Comparison of ENCODE assay signal across 11 cellular contexts in the genomic region with DNA sequence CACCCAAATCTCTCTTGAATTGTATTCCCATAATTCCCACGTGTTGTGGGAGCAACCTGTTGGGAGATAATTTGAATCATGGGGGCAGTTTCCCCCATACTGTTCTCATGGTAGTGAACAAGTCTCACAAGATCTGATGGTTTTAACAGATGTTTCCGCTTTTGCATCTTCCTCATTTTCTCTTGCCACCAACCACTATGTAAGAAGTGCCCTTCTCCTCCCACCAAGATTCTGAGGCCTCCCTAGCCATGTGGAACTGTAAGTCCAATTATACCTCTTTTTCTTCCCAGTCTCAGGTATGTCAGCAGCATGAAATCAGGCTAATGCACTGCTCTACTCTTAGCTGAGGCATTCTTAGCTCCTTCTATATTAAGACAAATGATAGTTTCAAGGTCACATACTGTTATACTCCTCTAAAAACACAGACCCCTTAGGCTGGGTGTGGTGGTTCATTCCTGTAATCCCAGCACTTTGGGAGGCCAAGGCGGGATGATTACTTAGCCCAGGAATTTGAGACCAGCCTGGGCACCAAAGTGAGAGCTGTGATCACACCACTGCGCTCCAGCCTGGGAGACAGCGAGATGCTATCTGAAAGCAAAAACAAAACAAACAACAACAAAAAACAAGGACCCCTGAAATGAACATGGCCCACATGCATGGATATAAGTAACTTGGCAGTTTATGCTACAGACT. TPM values are rescaled to one million over a fixed set of nuclear protein-coding genes. Genes with fewer than 3 reads are reported as not detected.
DNase-seq lines count a peak whose midpoint lies in the region; ATAC-seq, FAIRE-seq and TF ChIP-seq lines count a peak whose summit lies in the region.
"Had no signal": no experiment of that assay in that cellular context is flagged by ENCODE, and none has a peak within 500 bp of the region (broad histone marks: within the 10 kb centered on the region; RNA-seq: fewer than 3 reads in every experiment).

No MANE protein-coding gene starts in this region.

- no peaks in the 10 kb centered on the region for H3K36me3 ChIP-seq in hepatocyte (replicated peaks; ENCODE audit: insufficient read depth, low read depth)

- no peak for TF ChIP-seq POLR2A in A549 (IDR thresholded peaks at IDR 0.05; ENCODE audit: low read length)

- TF ChIP-seq CTCF in A549 (IDR thresholded peaks at IDR 0.05) (no peak), hepatocyte (IDR thresholded peaks at IDR 0.05; ENCODE audit: poor library complexity) (no peak)

- no peak overlapping the region for H2AFZ ChIP-seq in hepatocyte

- H3K27ac ChIP-seq in A549, result no peak overlapping the region
- no peak overlapping the region for H3K27ac ChIP-seq in hepatocyte
- H3K27ac ChIP-seq: epithelial cell of prostate had no signal

- no peak for DNase-seq in A549 (ENCODE audit: low read depth in 1 of 2, low spot score in 1 of 2)
- DNase-seq in SKM-1 treated with dmso at 0.1 percent for 144 hours (lab: John Stamatoyannopoulos, UW; ENCODE audit: unreplicated experiment), result peak; percentile 42
- DNase-seq in hepatocyte (ENCODE audit: low spot score), result no peak
- no peak for DNase-seq in RPMI8226
- DNase-seq: NCI-H69 had no signal

- H3K9me3 ChIP-seq in A549 (no peaks in the 10 kb centered on the region), hepatocyte (ENCODE audit: low read depth) (no peaks in the 10 kb centered on the region)

- TF ChIP-seq EP300 in A549 (IDR thresholded peaks at IDR 0.05), result no peak

- H4K20me1 ChIP-seq in hepatocyte (ENCODE audit: insufficient read depth, poor library complexity, severe bottlenecking), result peaks cover 68% of the 10 kb centered on the region

- TF ChIP-seq RAD21 in A549 (conservative IDR thresholded peaks at IDR 0.05 in 1 of 2, IDR thresholded peaks at IDR 0.05 in 1 of 2), result no peak

- POLR2A ChIA-PET in A549 (lab: Yijun Ruan, JAX), result no interaction called here

- no peaks in the 10 kb centered on the region for H3K9me2 ChIP-seq in hepatocyte (replicated peaks; ENCODE audit: insufficient read depth)

- H3K4me2 ChIP-seq in A549, result peak overlapping the region; percentile 86
- H3K4me2 ChIP-seq in hepatocyte, result peak overlapping the region; percentile 84

- CTCF ChIA-PET in A549 (lab: Yijun Ruan, JAX), result interaction anchor here (1.1 to 1.9 kb wide), 2 partner anchors 85 to 138 kb away, joined by 3 to 5 read pairs; no protein-coding TSS in a partner anchor

- H3K4me3 ChIP-seq in A549, result no peak overlapping the region
- peak overlapping the region; percentile 53; the same call in 1 of the 2 replicates for H3K4me3 ChIP-seq in GM08714 (ENCODE audit: low read length)
- no peak overlapping the region for H3K4me3 ChIP-seq in hepatocyte
- H3K4me3 ChIP-seq: lung had no signal

- no peak for FAIRE-seq in A549 (lab: Jason Lieb, UNC)

- ATAC-seq in A549, result no peak
- no peak for ATAC-seq in GM18498 (IDR thresholded peaks at IDR 0.05; ENCODE audit: unreplicated experiment)
- no peak for ATAC-seq in HG02852 (IDR thresholded peaks at IDR 0.05; ENCODE audit: unreplicated experiment)
- ATAC-seq in HG02938 (IDR thresholded peaks at IDR 0.05; ENCODE audit: unreplicated experiment), result no peak

- WGBS in A549 (ENCODE audit: missing lambda C conversion rate), result 95% methylated on average over 5 of the region's 5 CpGs
- 84% methylated on average over 5 of the region's 5 CpGs for WGBS in hepatocyte (ENCODE audit: low lambda C conversion rate, missing lambda C conversion rate)

- H3K27me3 ChIP-seq in hepatocyte, result no peaks in the 10 kb centered on the region

- H3K4me1 ChIP-seq in A549 (peaks cover 30% of the 10 kb centered on the region), hepatocyte (ENCODE audit: insufficient read depth) (peaks cover 22% of the 10 kb centered on the region)

- peaks cover 78% of the 10 kb centered on the region for H3K79me2 ChIP-seq in hepatocyte

TF ChIP-seq in A549, 52 proteins besides CTCF, POLR2A, EP300 and RAD21:
- TF ChIP-seq MAFK (IDR thresholded peaks at IDR 0.05; ENCODE audit: partially characterized antibody) (no peak), ZNF302 (CRISPR knock-in tag; IDR thresholded peaks at IDR 0.05) (no peak), CHD4 (IDR thresholded peaks at IDR 0.05; ENCODE audit: borderline replicate concordance) (no peak), MAZ (IDR thresholded peaks at IDR 0.05; ENCODE audit: borderline replicate concordance, low read depth, low read length) (no peak), GATA3 (IDR thresholded peaks at IDR 0.05; ENCODE audit: borderline replicate concordance) (no peak), FOSB (CRISPR knock-in tag; IDR thresholded peaks at IDR 0.05) (no peak), ZSCAN20 (CRISPR knock-in tag; IDR thresholded peaks at IDR 0.05) (no peak), HOXB13 (CRISPR knock-in tag; IDR thresholded peaks at IDR 0.05; ENCODE audit: low read depth) (no peak), SREBF2 (IDR thresholded peaks at IDR 0.05) (no peak), PBX3 (IDR thresholded peaks at IDR 0.05) (no peak), TP53 (CRISPR knock-in tag; IDR thresholded peaks at IDR 0.05) (no peak), CHD2 (IDR thresholded peaks at IDR 0.05; ENCODE audit: low read length, partially characterized antibody) (no peak), RARB (CRISPR knock-in tag; IDR thresholded peaks at IDR 0.05) (no peak), SMC3 (IDR thresholded peaks at IDR 0.05) (no peak)
- TF ChIP-seq, protein P1, sequence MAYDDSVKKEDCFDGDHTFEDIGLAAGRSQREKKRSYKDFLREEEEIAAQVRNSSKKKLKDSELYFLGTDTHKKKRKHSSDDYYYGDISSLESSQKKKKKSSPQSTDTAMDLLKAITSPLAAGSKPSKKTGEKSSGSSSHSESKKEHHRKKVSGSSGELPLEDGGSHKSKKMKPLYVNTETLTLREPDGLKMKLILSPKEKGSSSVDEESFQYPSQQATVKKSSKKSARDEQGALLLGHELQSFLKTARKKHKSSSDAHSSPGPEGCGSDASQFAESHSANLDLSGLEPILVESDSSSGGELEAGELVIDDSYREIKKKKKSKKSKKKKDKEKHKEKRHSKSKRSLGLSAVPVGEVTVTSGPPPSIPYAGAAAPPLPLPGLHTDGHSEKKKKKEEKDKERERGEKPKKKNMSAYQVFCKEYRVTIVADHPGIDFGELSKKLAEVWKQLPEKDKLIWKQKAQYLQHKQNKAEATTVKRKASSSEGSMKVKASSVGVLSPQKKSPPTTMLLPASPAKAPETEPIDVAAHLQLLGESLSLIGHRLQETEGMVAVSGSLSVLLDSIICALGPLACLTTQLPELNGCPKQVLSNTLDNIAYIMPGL (CRISPR knock-in tag; IDR thresholded peaks at IDR 0.05; ENCODE audit: borderline replicate concordance), result no peak
- TF ChIP-seq, protein P2, sequence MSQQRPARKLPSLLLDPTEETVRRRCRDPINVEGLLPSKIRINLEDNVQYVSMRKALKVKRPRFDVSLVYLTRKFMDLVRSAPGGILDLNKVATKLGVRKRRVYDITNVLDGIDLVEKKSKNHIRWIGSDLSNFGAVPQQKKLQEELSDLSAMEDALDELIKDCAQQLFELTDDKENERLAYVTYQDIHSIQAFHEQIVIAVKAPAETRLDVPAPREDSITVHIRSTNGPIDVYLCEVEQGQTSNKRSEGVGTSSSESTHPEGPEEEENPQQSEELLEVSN (IDR thresholded peaks at IDR 0.05; ENCODE audit: borderline replicate concordance, low read depth), result no peak

RNA-seq across cellular contexts. Expression of gene SCAF11, which starts 3.6 kb away (rescaled TPM):
- polyA plus RNA-seq in A549 (2011; rRNA removed), result 64.2 and 110 TPM in 2 replicates
- 19.9 and 20.0 TPM in 2 replicates for polyA plus RNA-seq in A549 (2012; cell fraction: cytosol; rRNA removed)
- polyA plus RNA-seq in A549 (2012; cell fraction: nucleus; rRNA removed), result 12.9 and 13.2 TPM in 2 replicates
- 43.0 to 44.4 TPM (median 43.2 TPM) in 3 replicates for polyA plus RNA-seq in A549 (2017; fragmentation: RNase III; extraction: RNeasy Plus Mini Kit Qiagen cat#74134 plus additional on column Dnase treatment)
- polyA minus RNA-seq in A549 (2011; rRNA and poly(A)+ RNA removed), result 53.4 and 65.0 TPM in 2 replicates
- total RNA-seq in hepatocyte, result 102 and 123 TPM in 2 replicates
- 47.6 and 49.7 TPM in 2 replicates for polyA plus RNA-seq in hepatocyte
